In the genomic region with DNA sequence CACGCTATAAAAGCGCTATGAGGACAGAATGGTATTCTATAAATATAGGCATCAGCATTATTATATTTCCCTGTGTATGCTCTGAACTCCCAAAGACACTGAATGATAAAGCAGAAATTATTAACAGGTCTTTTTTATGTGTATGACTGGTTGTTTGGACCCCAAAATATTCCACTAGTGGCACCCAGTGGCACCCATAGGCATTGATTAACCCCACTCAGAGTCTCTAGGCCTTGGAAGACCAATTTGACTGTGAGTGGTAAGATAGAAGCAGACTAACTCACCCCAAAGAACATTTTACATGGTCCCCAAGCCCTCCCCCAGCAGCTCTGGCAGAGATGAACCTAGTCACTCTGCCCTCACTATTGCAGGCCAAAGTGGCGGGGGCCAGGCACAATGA, we compare ENCODE assay signal across 12 cellular contexts.
DNase-seq lines count a peak whose midpoint lies in the region; ATAC-seq lines count a peak whose summit lies in the region.
"Had no signal": no experiment of that assay in that cellular context is flagged by ENCODE, and none has a peak within 500 bp of the region (broad histone marks: within the 10 kb centered on the region; RNA-seq: fewer than 3 reads in every experiment).

No MANE protein-coding gene starts in this region.

- H3K27me3 Mint-ChIP-seq in memory B cell, result peaks cover 1% of the 10 kb centered on the region

- H3K4me3 Mint-ChIP-seq in memory B cell, result no peak overlapping the region

- H3K36me3 Mint-ChIP-seq in memory B cell, result no peaks in the 10 kb centered on the region

- H3K9me3 Mint-ChIP-seq in memory B cell, result no peaks in the 10 kb centered on the region

- H3K27ac Mint-ChIP-seq in memory B cell, result peak overlapping the region; percentile 72

- DNase-seq in memory B cell (ENCODE audit: low spot score in 2 of 2), result no peak
- DNase-seq in hypothalamus (lab: John Stamatoyannopoulos, UW), result no peak
- DNase-seq in SW480 (ENCODE audit: low spot score), result no peak
- DNase-seq in NCI-H1436 treated with DMSO at 0.1 percent for 48 hours (lab: John Stamatoyannopoulos, UW), result no peak
- DNase-seq in stimulated activated CD4-positive, alpha-beta T cell treated with anti-CD3 and anti-CD28 coated beads, Interleukin-4, amount 100 ng/mL, for 24 hours, result no peak
- DNase-seq: mammary epithelial cell, NCI-H1417 treated with DMSO at 0.1 percent for 48 hours, PC-9 had no signal

- H3K36me3 ChIP-seq in KOPT-K1 (ENCODE audit: insufficient read depth, low read length), result no peaks in the 10 kb centered on the region
- H3K36me3 ChIP-seq: vagina had no signal

- H3K4me1 Mint-ChIP-seq in memory B cell, result peaks cover 23% of the 10 kb centered on the region

- ATAC-seq in GM18519 (IDR thresholded peaks at IDR 0.05; ENCODE audit: low FRiP score, unreplicated experiment) (peak; percentile 0), GM21723 (IDR thresholded peaks at IDR 0.05; ENCODE audit: unreplicated experiment) (peak; percentile 19), memory B cell (ENCODE audit: low read depth) (no peak)

- peak overlapping the region; percentile 48 for H3K27ac ChIP-seq in KOPT-K1 (ENCODE audit: low read depth, low read length, poor library complexity, severe bottlenecking)
- H3K27ac ChIP-seq: PC-9, vagina had no signal

- no peaks in the 10 kb centered on the region for H3K9me3 ChIP-seq in KOPT-K1 (ENCODE audit: insufficient read depth, low read length, poor library complexity, severe bottlenecking)
- H3K9me3 ChIP-seq: vagina had no signal
